In genomic region chr2:150011336-150011735, GRCh38 we compare ENCODE assay signal across 20 cellular contexts.
"Had no signal": no experiment of that assay in that cellular context is flagged by ENCODE, and none has a peak within 500 bp of the region (broad histone marks: within the 10 kb centered on the region; RNA-seq: fewer than 3 reads in every experiment).

No MANE protein-coding gene starts in this region.

- H3K4me1 Mint-ChIP-seq: activated CD4-positive, alpha-beta T cell treated with anti-CD3 and anti-CD28 coated beads for 36 hours; activated naive CD4-positive, alpha-beta T cell treated with anti-CD3 and anti-CD28 coated beads, Interleukin-2, amount 50 U/mL, for 24 hours; stimulated activated memory B cell treated with anti-CD40 and anti-IgM and Interleukin-4, amounts not matched to agents 10 μg/mL and 1 μg/mL and 100 μg/mL, for 72 hours; T-cell; WTC11 had no signal

- H3K4me3 Mint-ChIP-seq: activated CD4-positive, alpha-beta T cell treated with anti-CD3 and anti-CD28 coated beads for 36 hours; activated naive CD4-positive, alpha-beta T cell treated with anti-CD3 and anti-CD28 coated beads, Interleukin-2, amount 50 U/mL, for 24 hours; natural killer cell treated with Interleukin-12 subunit alpha and Interleukin-12 subunit beta and Interleukin-15 and Interleukin-18, amount 100 ng/mL, for 72 hours; stimulated activated memory B cell treated with anti-CD40 and anti-IgM and Interleukin-4, amounts not matched to agents 10 μg/mL and 1 μg/mL and 100 μg/mL, for 72 hours; T-cell; WTC11 had no signal

- H3K27ac Mint-ChIP-seq: activated CD4-positive, alpha-beta T cell treated with anti-CD3 and anti-CD28 coated beads for 36 hours; activated naive CD4-positive, alpha-beta T cell treated with anti-CD3 and anti-CD28 coated beads, Interleukin-2, amount 50 U/mL, for 24 hours; natural killer cell treated with Interleukin-12 subunit alpha and Interleukin-12 subunit beta and Interleukin-15 and Interleukin-18, amount 100 ng/mL, for 72 hours; stimulated activated memory B cell treated with anti-CD40 and anti-IgM and Interleukin-4, amounts not matched to agents 10 μg/mL and 1 μg/mL and 100 μg/mL, for 72 hours; T-cell; WTC11 had no signal

- H3K27me3 Mint-ChIP-seq: activated CD4-positive, alpha-beta T cell treated with anti-CD3 and anti-CD28 coated beads for 36 hours; activated naive CD4-positive, alpha-beta T cell treated with anti-CD3 and anti-CD28 coated beads, Interleukin-2, amount 50 U/mL, for 24 hours; natural killer cell treated with Interleukin-12 subunit alpha and Interleukin-12 subunit beta and Interleukin-15 and Interleukin-18, amount 100 ng/mL, for 72 hours; stimulated activated memory B cell treated with anti-CD40 and anti-IgM and Interleukin-4, amounts not matched to agents 10 μg/mL and 1 μg/mL and 100 μg/mL, for 72 hours; T-cell had no signal

- H3K27me3 ChIP-seq: adrenal gland, foreskin keratinocyte, neutrophil, pancreas, upper lobe of left lung had no signal

- H3K36me3 Mint-ChIP-seq: activated naive CD4-positive, alpha-beta T cell treated with anti-CD3 and anti-CD28 coated beads, Interleukin-2, amount 50 U/mL, for 24 hours; natural killer cell treated with Interleukin-12 subunit alpha and Interleukin-12 subunit beta and Interleukin-15 and Interleukin-18, amount 100 ng/mL, for 72 hours; stimulated activated memory B cell treated with anti-CD40 and anti-IgM and Interleukin-4, amounts not matched to agents 10 μg/mL and 1 μg/mL and 100 μg/mL, for 72 hours; T-cell had no signal

- H3K27ac ChIP-seq: adrenal gland, foreskin keratinocyte, lower lobe of right lung, neutrophil, pancreas, thoracic aorta, upper lobe of left lung had no signal

- ATAC-seq: activated CD4-positive, alpha-beta T cell treated with anti-CD3 and anti-CD28 coated beads for 36 hours; foreskin keratinocyte; lower lobe of right lung; natural killer cell treated with Interleukin-12 subunit alpha and Interleukin-12 subunit beta and Interleukin-15 and Interleukin-18, amount 100 ng/mL, for 72 hours; pancreas; sciatic nerve; stimulated activated memory B cell treated with anti-CD40 and anti-IgM and Interleukin-4, amounts not matched to agents 10 μg/mL and 1 μg/mL and 100 μg/mL, for 72 hours; T-cell; WTC11 had no signal

- DNase-seq: activated CD4-positive, alpha-beta T cell treated with anti-CD3 and anti-CD28 coated beads for 36 hours; activated CD4-positive, alpha-beta T cell treated with anti-CD3 and anti-CD28 coated beads, Interleukin-2, amount 50 U/mL, for 48 hours; activated gamma-delta T cell; adrenal gland; central memory CD4-positive, alpha-beta T cell; effector CD4-positive, alpha-beta T cell; foreskin keratinocyte; hypothalamus; lower lobe of right lung; pancreas; stimulated activated CD4-positive, alpha-beta T cell treated with anti-CD3 and anti-CD28 coated beads, Interleukin-4, amount 100 ng/mL, for 4 hours; T-cell; upper lobe of left lung had no signal

- H3K9me3 Mint-ChIP-seq: activated naive CD4-positive, alpha-beta T cell treated with anti-CD3 and anti-CD28 coated beads, Interleukin-2, amount 50 U/mL, for 24 hours had no signal

- H3K4me3 ChIP-seq: adrenal gland, lower lobe of right lung, pancreas, thoracic aorta, upper lobe of left lung had no signal

- H3K36me3 ChIP-seq: adrenal gland, lower lobe of right lung, neutrophil, pancreas, thoracic aorta, upper lobe of left lung had no signal
